16 cellular contexts compared by ENCODE assay signal in the genomic region with DNA sequence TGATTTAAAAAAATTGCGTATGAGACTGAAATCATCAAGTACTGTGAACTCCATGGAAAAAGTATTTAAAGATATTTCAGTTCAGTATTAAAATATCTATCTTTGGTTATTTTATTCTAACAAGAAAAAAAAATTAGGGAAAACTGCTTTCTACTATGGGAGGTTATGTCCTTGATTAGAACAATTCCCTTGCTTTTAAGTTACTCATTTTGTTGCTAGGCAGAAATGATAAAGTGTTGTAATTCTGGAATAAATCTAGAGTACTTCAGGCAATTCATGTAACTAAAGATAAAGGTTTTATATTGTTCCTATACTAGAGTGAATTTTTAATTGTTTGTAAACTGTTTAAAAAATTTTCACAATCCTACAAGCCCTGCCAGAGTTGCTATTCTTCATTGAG.
DNase-seq lines count a peak whose midpoint lies in the region; ATAC-seq, FAIRE-seq and TF ChIP-seq lines count a peak whose summit lies in the region.
"Had no signal": no experiment of that assay in that cellular context is flagged by ENCODE, and none has a peak within 500 bp of the region (broad histone marks: within the 10 kb centered on the region; RNA-seq: fewer than 3 reads in every experiment).

No MANE protein-coding gene starts in this region.

- peaks cover 47% of the 10 kb centered on the region for H3K4me1 ChIP-seq in HepG2 (ENCODE audit: insufficient read depth, low read length)
- H3K4me1 ChIP-seq in right lobe of liver, result no peaks in the 10 kb centered on the region
- H3K4me1 ChIP-seq in gastroesophageal sphincter, result peaks cover 0 to 16% (median 0%) of the 10 kb centered on the region in 3 donors
- H3K4me1 ChIP-seq: BLaER1 had no signal

- intact Hi-C loops in HepG2 (cut with micrococcal nuclease; ENCODE audit: unreplicated experiment), result no loop called here
- intact Hi-C loops in right lobe of liver (cut with DNase I), result no loop called here

- BruUV-seq in HepG2 (replicated peaks; lab: Mats Ljungman, UMichigan), result no TSS peak

- no peaks in the 10 kb centered on the region for H3K79me2 ChIP-seq in HepG2 (ENCODE audit: insufficient read depth, low read length)

- TF ChIP-seq RAD21 in HepG2 (CRISPR knock-in tag; IDR thresholded peaks at IDR 0.05), result no peak

- DNase-seq in HepG2 (ENCODE audit: low spot score), result no peak
- DNase-seq in right lobe of liver, result no peak
- peak; percentile 14 for DNase-seq in amniotic epithelial cell (ENCODE audit: low read depth)
- peak; percentile 16 for DNase-seq in fibroblast of pulmonary artery (ENCODE audit: low read depth)
- DNase-seq in GM19239 (ENCODE audit: insufficient read length, low spot score), result no peak
- no peak for DNase-seq in dedifferentiated amniotic fluid mesenchymal stem cell (ENCODE audit: extremely low spot score)
- DNase-seq: 8988T; Calu3; CD4-positive, alpha-beta memory T cell; DMS79 treated with DMSO at 0.1 percent for 48 hours; GM23248 had no signal

- ATAC-seq in HepG2 (no peak), right lobe of liver (no peak), gastroesophageal sphincter (no peak)
- ATAC-seq: GM12878 had no signal

- no peaks in the 10 kb centered on the region for H3K9me3 ChIP-seq in HepG2 (ENCODE audit: low read length)
- no peaks in the 10 kb centered on the region for H3K9me3 ChIP-seq in right lobe of liver
- H3K9me3 ChIP-seq in gastroesophageal sphincter, result no peaks in the 10 kb centered on the region
- H3K9me3 ChIP-seq: HAP-1 had no signal

- no peak overlapping the region for H2AFZ ChIP-seq in HepG2 (ENCODE audit: low read length)
- H2AFZ ChIP-seq: GM23248 had no signal

- H3K4me2 ChIP-seq in HepG2 (ENCODE audit: low read depth, low read length), result no peak overlapping the region
- H3K4me2 ChIP-seq: BLaER1 had no signal

- no peak for TF ChIP-seq CTCF in HepG2 (CRISPR knock-in tag; IDR thresholded peaks at IDR 0.05)
- TF ChIP-seq CTCF in right lobe of liver (IDR thresholded peaks at IDR 0.05), result no peak
- no peak for TF ChIP-seq CTCF in fibroblast of pulmonary artery (IDR thresholded peaks at IDR 0.05; ENCODE audit: low read length, missing control alignments)
- TF ChIP-seq CTCF in gastroesophageal sphincter (IDR thresholded peaks at IDR 0.05), result no peak

- in situ Hi-C loops in HepG2 (cut with HindIII; ENCODE audit: extremely low pct_ligation_motif_present, low pct_unique_long_range_greater_than_20kb), result no loop called here

- TF ChIP-seq POLR2A in HepG2 (IDR thresholded peaks at IDR 0.05; ENCODE audit: insufficient read depth in 1 of 2, low read depth in 2 of 2, low read length in 2 of 2) (no peak), right lobe of liver (IDR thresholded peaks at IDR 0.05) (no peak), gastroesophageal sphincter (IDR thresholded peaks at IDR 0.05) (no peak)

- H3K27ac ChIP-seq in HepG2 (ENCODE audit: extremely low read length, insufficient read depth, low read length), result no peak overlapping the region
- no peak overlapping the region for H3K27ac ChIP-seq in right lobe of liver
- H3K27ac ChIP-seq in gastroesophageal sphincter, result no peak overlapping the region
- H3K27ac ChIP-seq: BLaER1, GM23248, HL-60 had no signal

- TF ChIP-seq EP300 in HepG2 (IDR thresholded peaks at IDR 0.05; ENCODE audit: low read depth in 2 of 2, low read length in 2 of 2), result no peak
- TF ChIP-seq EP300 in HepG2 (CRISPR knock-in tag; IDR thresholded peaks at IDR 0.05; ENCODE audit: borderline replicate concordance), result no peak
- TF ChIP-seq EP300 in gastroesophageal sphincter (IDR thresholded peaks at IDR 0.05), result no peak

- H3K9ac ChIP-seq in HepG2 (ENCODE audit: insufficient read depth, low read depth, low read length), result no peak overlapping the region
- H3K9ac ChIP-seq: BLaER1, GM23248 had no signal

- CTCF ChIA-PET in HepG2 (lab: Yijun Ruan, JAX; ENCODE audit: low intra/inter-chr PET ratio, low total read pairs), result no interaction called here

- H3K36me3 ChIP-seq in HepG2 (replicated peaks in 1 of 2; ENCODE audit: control insufficient read depth in 1 of 2, insufficient read depth in 2 of 2, low read length in 2 of 2) (no peaks in the 10 kb centered on the region), right lobe of liver (no peaks in the 10 kb centered on the region), gastroesophageal sphincter (no peaks in the 10 kb centered on the region)
- H3K36me3 ChIP-seq: BLaER1, HAP-1 had no signal

- H3K27me3 ChIP-seq in HepG2 (ENCODE audit: control insufficient read depth in 1 of 2, insufficient read depth in 2 of 2, low read length in 2 of 2) (no peaks in the 10 kb centered on the region), right lobe of liver (no peaks in the 10 kb centered on the region), gastroesophageal sphincter (no peaks in the 10 kb centered on the region)
- H3K27me3 ChIP-seq: BLaER1 had no signal

- no peaks in the 10 kb centered on the region for H4K20me1 ChIP-seq in HepG2 (ENCODE audit: insufficient read depth, low read length)
- H4K20me1 ChIP-seq: BLaER1 had no signal

- FAIRE-seq in HepG2 (lab: Jason Lieb, UNC) (no peak), GM19239 (lab: Jason Lieb, UNC) (no peak)
- FAIRE-seq: GM12878 had no signal

- POLR2A ChIA-PET in HepG2 (lab: Yijun Ruan, JAX), result no interaction called here

- WGBS in HepG2 (ENCODE audit: low lambda C conversion rate), result 100% methylated on average over 1 of the region's 1 CpG
- 91% methylated on average over 1 of the region's 1 CpG for WGBS in right lobe of liver (ENCODE audit: insufficient coverage, low coverage, low lambda C conversion rate, missing lambda C conversion rate)
- WGBS in gastroesophageal sphincter (ENCODE audit: low coverage in 1 of 2), 2 donors, result 95 to 100% methylated on average over 1 of the region's 1 CpG

- H3K4me3 ChIP-seq in HepG2 (replicated peaks in 1 of 3; ENCODE audit: insufficient read depth in 1 of 3, low read depth in 2 of 3, low read length in 3 of 3) (no peak overlapping the region), right lobe of liver (no peak overlapping the region), fibroblast of pulmonary artery (replicated peaks; ENCODE audit: low read depth, low read length) (no peak overlapping the region), gastroesophageal sphincter (no peak overlapping the region)
- H3K4me3 ChIP-seq: BLaER1, GM12878, GM23248, HAP-1 had no signal

TF ChIP-seq in HepG2, 621 proteins besides CTCF, POLR2A, EP300 and RAD21:
- TF ChIP-seq, protein P1, sequence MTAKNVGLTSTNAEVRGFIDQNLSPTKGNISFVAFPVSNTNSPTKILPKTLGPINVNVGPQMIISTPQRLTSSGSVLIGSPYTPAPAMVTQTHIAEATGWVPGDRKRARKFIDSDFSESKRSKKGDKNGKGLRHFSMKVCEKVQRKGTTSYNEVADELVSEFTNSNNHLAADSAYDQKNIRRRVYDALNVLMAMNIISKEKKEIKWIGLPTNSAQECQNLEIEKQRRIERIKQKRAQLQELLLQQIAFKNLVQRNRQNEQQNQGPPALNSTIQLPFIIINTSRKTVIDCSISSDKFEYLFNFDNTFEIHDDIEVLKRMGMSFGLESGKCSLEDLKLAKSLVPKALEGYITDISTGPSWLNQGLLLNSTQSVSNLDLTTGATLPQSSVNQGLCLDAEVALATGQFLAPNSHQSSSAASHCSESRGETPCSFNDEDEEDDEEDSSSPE (CRISPR knock-in tag; IDR thresholded peaks at IDR 0.05), result no peak
- TF ChIP-seq NFYB (CRISPR knock-in tag; IDR thresholded peaks at IDR 0.05) (no peak), RFX5 (IDR thresholded peaks at IDR 0.05; ENCODE audit: low read depth, low read length) (peak; percentile 55; the same call in 1 of the 2 replicates)
TF ChIP-seq in HepG2: peak in this region for 1.

Comparison
In these comparisons a context has a peak if more than half of its experiments do, and no peak if none do; other contexts are left out.
1. DNase-seq: peak in amniotic epithelial cell (single experiment) and fibroblast of pulmonary artery (single experiment); none in HepG2 (single experiment), right lobe of liver (0 of 3), GM19239 (single experiment) and dedifferentiated amniotic fluid mesenchymal stem cell (single experiment).